14 cellular contexts compared by ENCODE assay signal in genomic region chr1:45569571-45569961, GRCh38. TPM values are rescaled to one million over a fixed set of nuclear protein-coding genes. Genes with fewer than 3 reads are reported as not detected.
A peak's percentile ranks its signal among the peaks of the same experiment; 100 is the strongest.
DNase-seq lines count a peak whose midpoint lies in the region; ATAC-seq, FAIRE-seq and TF ChIP-seq lines count a peak whose summit lies in the region.
"Had no signal": no experiment of that assay in that cellular context is flagged by ENCODE, and none has a peak within 500 bp of the region (broad histone marks: within the 10 kb centered on the region; RNA-seq: fewer than 3 reads in every experiment).

No MANE protein-coding gene starts in this region.

- no peaks in the 10 kb centered on the region for H3K79me2 ChIP-seq in astrocyte (ENCODE audit: insufficient read depth, low read length)

- peaks cover 13% of the 10 kb centered on the region for H3K36me3 Mint-ChIP-seq in HFFc6 (ENCODE audit: low read depth)
- H3K36me3 Mint-ChIP-seq in astrocyte (ENCODE audit: low read depth, unreplicated experiment) = peaks cover 6% of the 10 kb centered on the region
- H3K36me3 Mint-ChIP-seq in naive B cell = peaks cover 4 to 23% of the 10 kb centered on the region in 2 donors

- no peak for DNase-seq in HFFc6
- DNase-seq in astrocyte (ENCODE audit: low read depth) = no peak
- DNase-seq in naive B cell = no peak
- DNase-seq in activated CD4-positive, alpha-beta T cell treated with anti-CD3 and anti-CD28 coated beads for 48 hours = no peak
- no peak for DNase-seq in left lung

- H3K4me1 ChIP-seq in astrocyte (ENCODE audit: insufficient read depth, low read length) (no peaks in the 10 kb centered on the region), left lung (peaks cover 0 to 3% of the 10 kb centered on the region in 2 donors)
- H3K4me1 ChIP-seq: SJSA1 had no signal

- TF ChIP-seq CTCF in C4-2B (conservative IDR thresholded peaks at IDR 0.05) (no peak), HFFc6 (IDR thresholded peaks at IDR 0.05) (no peak), astrocyte (IDR thresholded peaks at IDR 0.05; ENCODE audit: insufficient read depth, low read depth, low read length) (no peak), left lung (IDR thresholded peaks at IDR 0.05) (no peak)

- H3K4me3 Mint-ChIP-seq in HFFc6 (no peak overlapping the region), astrocyte (ENCODE audit: unreplicated experiment) (no peak overlapping the region), naive B cell (no peak overlapping the region)
- H3K4me3 Mint-ChIP-seq: activated CD4-positive, alpha-beta memory T cell treated with anti-CD3 and anti-CD28 coated beads, Interleukin-2, amount 10 ng/mL, durations not matched to agents 7 days and 5 days; activated naive CD4-positive, alpha-beta T cell treated with anti-CD3 and anti-CD28 coated beads, Interleukin-2, amount 10 ng/mL, durations not matched to agents 7 days and 5 days; endodermal cell; neural crest cell; T-helper 1 cell treated with Interleukin-12 subunit alpha and Interleukin-12 subunit beta and Interleukin-4 antibody, amounts not matched to agents 30 μg/mL and 1 μg/mL, for 36 hours had no signal

- intact Hi-C loops in left lung (cut with DNase I) = loop anchor here (5.0 to 10.0 kb wide), 3 partner anchors 55 to 225 kb away; partner anchors contain the start of genes MUTYH (in 1 of the 2) and TOE1 (in 1 of the 2)

- no peak overlapping the region for H3K4me3 ChIP-seq in astrocyte (ENCODE audit: insufficient read depth, low read depth, low read length)
- no peak overlapping the region for H3K4me3 ChIP-seq in left lung
- H3K4me3 ChIP-seq: SJSA1, skin epidermis had no signal

- no peaks in the 10 kb centered on the region for H3K9me3 Mint-ChIP-seq in HFFc6
- H3K9me3 Mint-ChIP-seq in astrocyte (ENCODE audit: unreplicated experiment) = no peaks in the 10 kb centered on the region
- H3K9me3 Mint-ChIP-seq in naive B cell = no peaks in the 10 kb centered on the region
- H3K9me3 Mint-ChIP-seq: activated CD4-positive, alpha-beta memory T cell treated with anti-CD3 and anti-CD28 coated beads, Interleukin-2, amount 10 ng/mL, durations not matched to agents 7 days and 5 days; activated naive CD4-positive, alpha-beta T cell treated with anti-CD3 and anti-CD28 coated beads, Interleukin-2, amount 10 ng/mL, durations not matched to agents 7 days and 5 days; endodermal cell; neural crest cell; T-helper 1 cell treated with Interleukin-12 subunit alpha and Interleukin-12 subunit beta and Interleukin-4 antibody, amounts not matched to agents 30 μg/mL and 1 μg/mL, for 36 hours had no signal

- no peak for FAIRE-seq in astrocyte (lab: Jason Lieb, UNC)

- peak overlapping the region; percentile 79 for H3K27ac ChIP-seq in C4-2B
- H3K27ac ChIP-seq in astrocyte (ENCODE audit: low read depth, low read length) = no peak overlapping the region
- H3K27ac ChIP-seq in left lung = no peak overlapping the region
- H3K27ac ChIP-seq: SJSA1 had no signal

- H4K20me1 ChIP-seq in astrocyte (ENCODE audit: insufficient read depth, low read length) = peaks cover 26% of the 10 kb centered on the region

- H3K27me3 Mint-ChIP-seq in HFFc6 (ENCODE audit: insufficient read depth) (no peaks in the 10 kb centered on the region; the same call in 1 of the 2 replicates), astrocyte (ENCODE audit: low read depth, unreplicated experiment) (no peaks in the 10 kb centered on the region), naive B cell (no peaks in the 10 kb centered on the region)
- H3K27me3 Mint-ChIP-seq: activated CD4-positive, alpha-beta memory T cell treated with anti-CD3 and anti-CD28 coated beads, Interleukin-2, amount 10 ng/mL, durations not matched to agents 7 days and 5 days; activated naive CD4-positive, alpha-beta T cell treated with anti-CD3 and anti-CD28 coated beads, Interleukin-2, amount 10 ng/mL, durations not matched to agents 7 days and 5 days had no signal

- H3K4me1 Mint-ChIP-seq in HFFc6 (ENCODE audit: low read depth) (peaks cover 6% of the 10 kb centered on the region), astrocyte (ENCODE audit: low read depth, unreplicated experiment) (peaks cover 6% of the 10 kb centered on the region), naive B cell (peaks cover 3 to 8% (median 5%) of the 10 kb centered on the region in 3 donors)
- H3K4me1 Mint-ChIP-seq: activated CD4-positive, alpha-beta memory T cell treated with anti-CD3 and anti-CD28 coated beads, Interleukin-2, amount 10 ng/mL, durations not matched to agents 7 days and 5 days; activated naive CD4-positive, alpha-beta T cell treated with anti-CD3 and anti-CD28 coated beads, Interleukin-2, amount 10 ng/mL, durations not matched to agents 7 days and 5 days had no signal

- H3K27me3 ChIP-seq in astrocyte (ENCODE audit: insufficient read depth, low read length) (no peaks in the 10 kb centered on the region), left lung (no peaks in the 10 kb centered on the region)
- H3K27me3 ChIP-seq: SJSA1 had no signal

- H3K36me3 ChIP-seq in astrocyte (ENCODE audit: insufficient read depth, low read length) = peaks cover 41% of the 10 kb centered on the region
- H3K36me3 ChIP-seq in left lung = peaks cover 3 to 65% of the 10 kb centered on the region in 2 donors

- no peak overlapping the region for H3K9ac ChIP-seq in astrocyte (ENCODE audit: low read length)

- no peak overlapping the region for H3K4me2 ChIP-seq in astrocyte (ENCODE audit: low read length)

- H3K9me3 ChIP-seq in astrocyte (ENCODE audit: insufficient read depth, low read depth, low read length) (no peaks in the 10 kb centered on the region), left lung (no peaks in the 10 kb centered on the region)
- H3K9me3 ChIP-seq: SJSA1 had no signal

- no peak overlapping the region for H2AFZ ChIP-seq in astrocyte (ENCODE audit: low read depth, low read length)

- ATAC-seq in naive B cell (ENCODE audit: low read depth in 2 of 2) (no peak), HG03571 (IDR thresholded peaks at IDR 0.05; ENCODE audit: unreplicated experiment) (no peak), left lung (no peak)

- H3K27ac Mint-ChIP-seq in HFFc6 = 0 out of 2 replicates have a peak overlapping the region, but pooled peaks have one; percentile 7
- H3K27ac Mint-ChIP-seq in astrocyte (ENCODE audit: unreplicated experiment) = peak overlapping the region; percentile 48
- peak overlapping the region in 4 of 6 donors; percentile 45 to 93 (median 71) for H3K27ac Mint-ChIP-seq in naive B cell
- H3K27ac Mint-ChIP-seq: activated CD4-positive, alpha-beta memory T cell treated with anti-CD3 and anti-CD28 coated beads, Interleukin-2, amount 10 ng/mL, durations not matched to agents 7 days and 5 days; activated naive CD4-positive, alpha-beta T cell treated with anti-CD3 and anti-CD28 coated beads, Interleukin-2, amount 10 ng/mL, durations not matched to agents 7 days and 5 days; endodermal cell had no signal

RNA-seq across cellular contexts. Expression of gene NASP, which starts 14.3 kb away (rescaled TPM):
- 10 to 100 TPM; 41.6 to 77.7 (median 72.1) TPM for total RNA-seq in HFFc6 (2021; fragmentation: NEBNext Ultra II Directional; extraction: Animal tissue kit (Norgen Biotek cat#: 25700))
- 46.2 and 55.9 TPM in 2 replicates for total RNA-seq in astrocyte
- 100 to 1,000 TPM in 4 of 6 donors, 10 to 100 TPM in 2; 90.5 to 140 (median 114) TPM for polyA plus RNA-seq in naive B cell (ENCODE audit: low read depth in 6 of 6)
- 10 to 100 TPM; 57.6 to 71.6 TPM for total RNA-seq in left lung

RNA-seq across cellular contexts. Expression of gene AKR1A1, which starts 18.9 kb away (rescaled TPM):
- 100 to 1,000 TPM; 105 to 125 (median 119) TPM for total RNA-seq in HFFc6 (2021; fragmentation: NEBNext Ultra II Directional; extraction: Animal tissue kit (Norgen Biotek cat#: 25700))
- total RNA-seq in astrocyte (118 and 129 TPM in 2 replicates), left lung (100 to 1,000 TPM; 183 to 258 TPM)
- 100 to 1,000 TPM; 123 to 249 (median 130) TPM for polyA plus RNA-seq in naive B cell (ENCODE audit: low read depth in 6 of 6)

RNA-seq across cellular contexts. Expression of gene PRDX1, which starts 47.9 kb away (rescaled TPM):
- total RNA-seq in HFFc6 (2021; fragmentation: NEBNext Ultra II Directional; extraction: Animal tissue kit (Norgen Biotek cat#: 25700)) = 1,000 to 10,000 TPM in 3 of 6 experiments, 100 to 1,000 TPM in 3; 798 to 1,123 (median 999) TPM
- 861 and 986 TPM in 2 replicates for total RNA-seq in astrocyte
- polyA plus RNA-seq in naive B cell (ENCODE audit: low read depth in 6 of 6) = 100 to 1,000 TPM; 171 to 239 (median 203) TPM
- total RNA-seq in left lung = 100 to 1,000 TPM; 427 to 579 TPM

RNA-seq across cellular contexts. Expression of gene CCDC17, which starts 54.3 kb away (rescaled TPM):
- total RNA-seq in HFFc6 (2021; fragmentation: NEBNext Ultra II Directional; extraction: Animal tissue kit (Norgen Biotek cat#: 25700)) = under 1 TPM; 0.24 to 0.79 (median 0.31) TPM
- total RNA-seq in astrocyte (2.4 and 3.8 TPM in 2 replicates), left lung (10 to 100 TPM in 1 of 2 donors, under 1 TPM in 1; 0.70 to 16.2 TPM)
- under 1 TPM in 3 of 6 donors, not detected in 3; 0.08 to 0.57 (median 0.11) TPM for polyA plus RNA-seq in naive B cell (ENCODE audit: low read depth in 6 of 6)

Comparison
In these comparisons a context has a peak if more than half of its experiments do, and no peak if none do; other contexts are left out.
1. H3K27ac Mint-ChIP-seq: peak in every context shown above with its lines; median percentile 71 in naive B cell; 48 in astrocyte; 7 in HFFc6.